In the genomic region with DNA sequence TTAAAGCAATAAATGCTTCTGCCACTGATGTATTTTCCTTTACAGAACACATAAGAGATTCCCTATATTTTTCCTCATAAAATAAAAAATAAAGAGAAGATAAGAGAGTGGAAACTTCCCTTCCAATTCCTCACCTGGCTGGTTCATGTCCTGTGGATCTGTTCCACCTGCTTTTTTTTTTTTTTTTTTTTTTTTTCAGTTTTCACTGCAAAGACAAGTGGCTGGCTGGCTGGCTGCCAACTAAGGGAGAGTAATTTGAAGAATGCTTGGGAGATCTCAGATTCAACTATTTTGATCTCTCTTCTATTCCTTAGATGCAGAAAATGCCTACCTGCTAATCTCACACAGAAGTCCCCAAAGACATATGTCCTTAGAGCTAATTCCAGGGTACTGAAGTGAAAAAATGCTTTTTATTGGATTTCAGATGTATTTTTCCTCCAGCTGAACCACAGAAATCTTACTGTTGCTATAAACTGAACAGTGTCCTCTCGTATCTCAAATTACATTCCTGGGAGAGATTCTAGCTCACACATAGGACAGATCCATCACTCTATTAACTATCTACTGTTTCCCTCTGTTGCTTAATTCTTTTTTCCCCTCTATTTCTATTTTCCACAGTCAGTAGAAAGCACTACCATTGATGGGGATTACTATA, we compare ENCODE assay signal across 10 cellular contexts.
A peak's percentile ranks its signal among the peaks of the same experiment; 100 is the strongest.
DNase-seq lines count a peak whose midpoint lies in the region; ATAC-seq and TF ChIP-seq lines count a peak whose summit lies in the region.
"Had no signal": no experiment of that assay in that cellular context is flagged by ENCODE, and none has a peak within 500 bp of the region (broad histone marks: within the 10 kb centered on the region; RNA-seq: fewer than 3 reads in every experiment).

No MANE protein-coding gene starts in this region.

- no peaks in the 10 kb centered on the region for H3K9me3 Mint-ChIP-seq in MCF 10A (ENCODE audit: unreplicated experiment)
- H3K9me3 Mint-ChIP-seq: activated T-helper 1 cell treated with anti-CD3 and anti-CD28 coated beads, Interleukin-12 subunit alpha, Interleukin-12 subunit beta, Interleukin-2, Interleukin-4 antibody, amounts not matched to agents 30 ng/mL and 10 ng/mL and 1 ng/mL, durations not matched to agents 14 hours and 24 hours and 36 hours had no signal

- ATAC-seq in psoas muscle = no peak

- DNase-seq in MCF 10A (ENCODE audit: unreplicated experiment) (peak; percentile 51), mammary epithelial cell (no peak), NCI-H2227 treated with DMSO at 0.1 percent for 48 hours (lab: John Stamatoyannopoulos, UW) (peak; percentile 87), cerebellar cortex (ENCODE audit: low spot score) (peak; percentile 34), tibial nerve (ENCODE audit: low spot score in 2 of 2) (peak; percentile 17 to 25), midbrain (lab: John Stamatoyannopoulos, UW) (no peak), psoas muscle (no peak), ureter (ENCODE audit: low spot score) (no peak)
- DNase-seq: colonic mucosa had no signal

- no peak overlapping the region for H3K9ac ChIP-seq in mammary epithelial cell (ENCODE audit: insufficient read depth, low read length)

- 9% methylated on average over 1 of the region's 1 CpG for WGBS in mammary epithelial cell (ENCODE audit: low coverage, missing lambda C conversion rate)
- WGBS in tibial nerve, 2 donors = 23 to 49% methylated on average over 1 of the region's 1 CpG
- WGBS in psoas muscle, 3 donors = 11 to 31% (median 18%) methylated on average over 1 of the region's 1 CpG

- H3K27me3 Mint-ChIP-seq in MCF 10A (ENCODE audit: insufficient read depth, unreplicated experiment) = no peaks in the 10 kb centered on the region

- no peaks in the 10 kb centered on the region for H3K4me1 Mint-ChIP-seq in MCF 10A (ENCODE audit: insufficient read depth, unreplicated experiment)

- TF ChIP-seq EP300 in tibial nerve (IDR thresholded peaks at IDR 0.05) = no peak

- H4K20me1 ChIP-seq in mammary epithelial cell (ENCODE audit: insufficient read depth, low read length) = no peaks in the 10 kb centered on the region

- H3K4me3 ChIP-seq in mammary epithelial cell (replicated peaks in 1 of 3; ENCODE audit: insufficient read depth in 1 of 3, low read depth in 2 of 3, low read length in 3 of 3) (no peak overlapping the region), tibial nerve (no peak overlapping the region), psoas muscle (no peak overlapping the region)
- H3K4me3 ChIP-seq: colonic mucosa had no signal

- H3K27me3 ChIP-seq in mammary epithelial cell (ENCODE audit: insufficient read depth, low read length) = no peaks in the 10 kb centered on the region
- no peaks in the 10 kb centered on the region for H3K27me3 ChIP-seq in tibial nerve
- H3K27me3 ChIP-seq in psoas muscle (ENCODE audit: insufficient read depth in 3 of 3, low read length in 2 of 3) = no peaks in the 10 kb centered on the region
- H3K27me3 ChIP-seq: colonic mucosa had no signal

- POLR2A ChIA-PET in MCF 10A (lab: Yijun Ruan, JAX) = interaction anchor here (1.1 kb wide), 1 partner anchor 10 kb away, joined by 3 read pairs; no protein-coding TSS in a partner anchor

- dilution Hi-C loops in mammary epithelial cell (cut with HindIII; ENCODE audit: low sequenced_read_pairs) = no loop called here

- H3K4me1 ChIP-seq in mammary epithelial cell (ENCODE audit: insufficient read depth, low read length) = no peaks in the 10 kb centered on the region
- H3K4me1 ChIP-seq in tibial nerve = peaks cover 0 to 4% (median 0%) of the 10 kb centered on the region in 4 donors
- no peaks in the 10 kb centered on the region for H3K4me1 ChIP-seq in psoas muscle
- H3K4me1 ChIP-seq: colonic mucosa had no signal

- H3K27ac ChIP-seq in mammary epithelial cell (ENCODE audit: insufficient read depth, low read depth, low read length) (no peak overlapping the region), tibial nerve (no peak overlapping the region), psoas muscle (no peak overlapping the region)
- H3K27ac ChIP-seq: colonic mucosa had no signal

- H3K4me3 Mint-ChIP-seq in MCF 10A (ENCODE audit: unreplicated experiment) = no peak overlapping the region
- H3K4me3 Mint-ChIP-seq: activated T-helper 1 cell treated with anti-CD3 and anti-CD28 coated beads, Interleukin-12 subunit alpha, Interleukin-12 subunit beta, Interleukin-2, Interleukin-4 antibody, amounts not matched to agents 30 ng/mL and 10 ng/mL and 1 ng/mL, durations not matched to agents 14 hours and 24 hours and 36 hours had no signal

- H3K9me3 ChIP-seq in mammary epithelial cell (replicated peaks; ENCODE audit: insufficient read depth, low read length) (no peaks in the 10 kb centered on the region), tibial nerve (no peaks in the 10 kb centered on the region), psoas muscle (no peaks in the 10 kb centered on the region)
- H3K9me3 ChIP-seq: colonic mucosa had no signal

- H3K36me3 Mint-ChIP-seq in MCF 10A (ENCODE audit: insufficient read depth, unreplicated experiment) = no peaks in the 10 kb centered on the region

- no peaks in the 10 kb centered on the region for H3K79me2 ChIP-seq in mammary epithelial cell (ENCODE audit: insufficient read depth, low read length)

- BruUV-seq in MCF 10A (replicated peaks; lab: Mats Ljungman, UMichigan) (no TSS peak), mammary epithelial cell (replicated peaks; lab: Mats Ljungman, UMichigan) (no TSS peak)

- in situ Hi-C loops in mammary epithelial cell (cut with MboI; ENCODE audit: low sequenced_read_pairs in 2 of 2) = no loop called here

- H3K36me3 ChIP-seq in mammary epithelial cell (ENCODE audit: insufficient read depth, low read length) = no peaks in the 10 kb centered on the region
- H3K36me3 ChIP-seq in tibial nerve = no peaks in the 10 kb centered on the region
- no peaks in the 10 kb centered on the region for H3K36me3 ChIP-seq in psoas muscle (ENCODE audit: insufficient read depth in 1 of 2, low read depth in 1 of 2)
- H3K36me3 ChIP-seq: colonic mucosa had no signal

- intact Hi-C loops in MCF 10A (cut with micrococcal nuclease) (no loop called here), mammary epithelial cell (cut with micrococcal nuclease) (no loop called here), psoas muscle (cut with DNase I) (no loop called here)

- H3K27ac Mint-ChIP-seq in MCF 10A (ENCODE audit: low read depth, unreplicated experiment) = no peak overlapping the region
- H3K27ac Mint-ChIP-seq: activated T-helper 1 cell treated with anti-CD3 and anti-CD28 coated beads, Interleukin-12 subunit alpha, Interleukin-12 subunit beta, Interleukin-2, Interleukin-4 antibody, amounts not matched to agents 30 ng/mL and 10 ng/mL and 1 ng/mL, durations not matched to agents 14 hours and 24 hours and 36 hours had no signal

- no peak overlapping the region for H3K4me2 ChIP-seq in mammary epithelial cell (ENCODE audit: insufficient read depth, low read depth, low read length)

- no peak for TF ChIP-seq CTCF in MCF 10A (IDR thresholded peaks at IDR 0.05; ENCODE audit: unreplicated experiment)
- no peak for TF ChIP-seq CTCF in mammary epithelial cell (conservative IDR thresholded peaks at IDR 0.05 in 1 of 2, IDR thresholded peaks at IDR 0.05 in 1 of 2; ENCODE audit: extremely low read depth in 1 of 2, insufficient read depth in 1 of 2, low read depth in 1 of 2, low read length in 2 of 2)
- TF ChIP-seq CTCF in tibial nerve (IDR thresholded peaks at IDR 0.05) = no peak
- no peak for TF ChIP-seq CTCF in psoas muscle (IDR thresholded peaks at IDR 0.05)

- TF ChIP-seq POLR2A in tibial nerve (IDR thresholded peaks at IDR 0.05) = no peak

- H2AFZ ChIP-seq in mammary epithelial cell (ENCODE audit: low read depth, low read length) = no peak overlapping the region

- CTCF ChIA-PET in MCF 10A (lab: Yijun Ruan, JAX) = interaction anchor here (0.6 kb wide), 1 partner anchor 154 kb away, joined by 3 read pairs; no protein-coding TSS in a partner anchor
- CTCF ChIA-PET in mammary epithelial cell (lab: Charles Lee; ENCODE audit: low non-redundant PET) = interaction anchor here (0.7 kb wide), 1 partner anchor 121 kb away, joined by 7 read pairs; no protein-coding TSS in a partner anchor

Comparison
In these comparisons a context has a peak if more than half of its experiments do, and no peak if none do; other contexts are left out.
1. DNase-seq: peak in MCF 10A (single experiment), NCI-H2227 treated with DMSO at 0.1 percent for 48 hours (single experiment), cerebellar cortex (single experiment) and tibial nerve (2 of 2); none in mammary epithelial cell (single experiment), midbrain (single experiment), psoas muscle (0 of 2) and ureter (single experiment).